ENCODE assay signal across 10 cellular contexts in the genomic region with DNA sequence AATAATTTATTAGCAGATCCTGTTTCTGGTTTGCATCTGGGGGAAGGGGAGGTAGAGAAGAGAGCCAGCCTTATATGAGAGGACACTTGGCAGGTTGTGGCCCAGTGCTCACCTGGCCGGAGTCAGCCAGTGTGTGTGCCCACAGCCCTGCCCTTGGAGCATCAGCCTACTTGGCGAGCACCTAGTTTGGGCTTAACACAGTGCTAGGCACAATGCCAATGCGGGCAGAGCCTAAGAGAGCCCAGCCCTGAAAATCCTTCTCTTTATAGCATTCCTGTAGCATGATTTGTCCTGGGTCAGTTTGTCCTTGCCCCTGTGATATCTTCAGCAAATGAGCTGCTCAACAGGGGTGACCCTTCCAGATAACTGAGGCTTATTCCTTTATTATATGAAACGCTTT.
DNase-seq lines count a peak whose midpoint lies in the region; ATAC-seq and TF ChIP-seq lines count a peak whose summit lies in the region.
"Had no signal": no experiment of that assay in that cellular context is flagged by ENCODE, and none has a peak within 500 bp of the region (broad histone marks: within the 10 kb centered on the region; RNA-seq: fewer than 3 reads in every experiment).

No MANE protein-coding gene starts in this region.

- peak overlapping the region; percentile 81 for H2BK120ac ChIP-seq in mesenchymal stem cell (ENCODE audit: low read depth, low read length)

- H3K27me3 ChIP-seq in mesenchymal stem cell (ENCODE audit: control insufficient read depth in 1 of 2, insufficient read depth in 1 of 2, low read length in 2 of 2) (no peaks in the 10 kb centered on the region), transverse colon (no peaks in the 10 kb centered on the region)
- H3K27me3 ChIP-seq: spleen had no signal

- no peak overlapping the region for H2BK5ac ChIP-seq in mesenchymal stem cell (ENCODE audit: low read depth, low read length, poor library complexity, severe bottlenecking)

- H4K8ac ChIP-seq in mesenchymal stem cell (ENCODE audit: low read length), result peak overlapping the region; percentile 96

- H3K27ac ChIP-seq in mesenchymal stem cell (ENCODE audit: low read length, poor library complexity, severe bottlenecking), result no peak overlapping the region
- H3K27ac ChIP-seq in transverse colon, result peak overlapping the region; percentile 43 to 87 (median 80)

- peak overlapping the region; percentile 55 for H3K9ac ChIP-seq in mesenchymal stem cell (ENCODE audit: low read length)

- peak overlapping the region; percentile 72 to 99 for H3K4ac ChIP-seq in mesenchymal stem cell (ENCODE audit: low read depth in 1 of 2, low read length in 2 of 2)

- no peak overlapping the region for H3K23ac ChIP-seq in mesenchymal stem cell (ENCODE audit: low read length in 2 of 2)

- intact Hi-C loops in transverse colon (cut with DNase I; ENCODE audit: low total_unique reads), result no loop called here

- no peak overlapping the region for H3K4me2 ChIP-seq in mesenchymal stem cell (ENCODE audit: low read length, poor library complexity, severe bottlenecking)

- H3K4me3 ChIP-seq in cardiac fibroblast (replicated peaks in 1 of 2; ENCODE audit: low read depth in 2 of 2, low read length in 2 of 2), result no peak overlapping the region
- peak overlapping the region in 1 of 2 experiments; percentile 34 for H3K4me3 ChIP-seq in mesenchymal stem cell (ENCODE audit: insufficient read depth in 1 of 2, low read depth in 1 of 2, low read length in 2 of 2)
- no peak overlapping the region for H3K4me3 ChIP-seq in transverse colon
- H3K4me3 ChIP-seq: spleen had no signal

- WGBS in mesenchymal stem cell, result 89% methylated on average over 4 of the region's 4 CpGs
- WGBS in transverse colon (ENCODE audit: low coverage in 1 of 2), 2 donors, result 78% methylated on average over 4 of the region's 4 CpGs; no CpG with 5 or more reads in 1 of the 2 donors

- peak overlapping the region; percentile 97 to 98 for H2BK12ac ChIP-seq in mesenchymal stem cell (ENCODE audit: low read length in 2 of 2)

- no peak overlapping the region for H2AFZ ChIP-seq in mesenchymal stem cell (ENCODE audit: low read depth, low read length)

- TF ChIP-seq EP300 in Ishikawa (IDR thresholded peaks at IDR 0.05; ENCODE audit: borderline replicate concordance) (no peak), transverse colon (IDR thresholded peaks at IDR 0.05; ENCODE audit: low read depth) (no peak)

- peak overlapping the region; percentile 99 for H4K91ac ChIP-seq in mesenchymal stem cell (ENCODE audit: low read length)

- H3K18ac ChIP-seq in mesenchymal stem cell (ENCODE audit: low read depth in 1 of 2, low read length in 2 of 2), result peak overlapping the region; percentile 9 to 93

- peak overlapping the region in 1 of 2 experiments; percentile 80 for H3K14ac ChIP-seq in mesenchymal stem cell (ENCODE audit: low read length in 2 of 2)

- TF ChIP-seq CTCF in cardiac fibroblast (IDR thresholded peaks at IDR 0.05; ENCODE audit: low read depth, low read length), result no peak
- no peak for TF ChIP-seq CTCF in transverse colon (IDR thresholded peaks at IDR 0.05)

- TF ChIP-seq POLR2A in transverse colon (IDR thresholded peaks at IDR 0.05), result no peak

- no peak for ATAC-seq in HG03521 (IDR thresholded peaks at IDR 0.05; ENCODE audit: unreplicated experiment)

- no peak for TF ChIP-seq RAD21 in Ishikawa (IDR thresholded peaks at IDR 0.05; ENCODE audit: low read depth)

- H3K36me3 ChIP-seq in mesenchymal stem cell (ENCODE audit: control insufficient read depth in 1 of 2, insufficient read depth in 2 of 2, low read depth in 1 of 2, low read length in 2 of 2) (no peaks in the 10 kb centered on the region), transverse colon (no peaks in the 10 kb centered on the region)
- H3K36me3 ChIP-seq: spleen had no signal

- DNase-seq in cardiac fibroblast (ENCODE audit: low read depth in 2 of 2) (peak; percentile 41 to 56), mesenchymal stem cell (peak; percentile 40), transverse colon (peak; percentile 22), NCI-H82 (lab: John Stamatoyannopoulos, UW) (no peak), OCI-M2 (lab: John Stamatoyannopoulos, UW; ENCODE audit: unreplicated experiment) (no peak)
- DNase-seq: activated naive CD4-positive, alpha-beta T cell treated with anti-CD3 and anti-CD28 coated beads for 36 hours; NCI-H1436; spleen had no signal

- H3K79me1 ChIP-seq in mesenchymal stem cell (replicated peaks; ENCODE audit: low read length, poor library complexity, severe bottlenecking), result peaks cover 17% of the 10 kb centered on the region

- peak overlapping the region; percentile 63 for H2BK15ac ChIP-seq in mesenchymal stem cell (ENCODE audit: low read depth, poor library complexity, severe bottlenecking)

- in situ Hi-C loops in transverse colon (cut with MboI; ENCODE audit: low pct_ligation_motif_present in 1 of 4, low pct_unique_long_range_greater_than_20kb in 1 of 4, low sequenced_read_pairs in 3 of 4), result no loop called here

- H3K4me1 ChIP-seq in mesenchymal stem cell (ENCODE audit: control insufficient read depth, insufficient read depth, low read depth, low read length) (peaks cover 11% of the 10 kb centered on the region), transverse colon (peaks cover 39 to 62% (median 48%) of the 10 kb centered on the region in 4 donors)

- H3K9me3 ChIP-seq in mesenchymal stem cell (ENCODE audit: control insufficient read depth, low read length) (no peaks in the 10 kb centered on the region), transverse colon (no peaks in the 10 kb centered on the region)
- H3K9me3 ChIP-seq: spleen had no signal

- peak overlapping the region; percentile 67 for H2AK5ac ChIP-seq in mesenchymal stem cell (ENCODE audit: low read length, severe bottlenecking)

TF ChIP-seq in Ishikawa, 13 proteins besides CTCF, POLR2A, EP300 and RAD21:
- TF ChIP-seq, protein P1, sequence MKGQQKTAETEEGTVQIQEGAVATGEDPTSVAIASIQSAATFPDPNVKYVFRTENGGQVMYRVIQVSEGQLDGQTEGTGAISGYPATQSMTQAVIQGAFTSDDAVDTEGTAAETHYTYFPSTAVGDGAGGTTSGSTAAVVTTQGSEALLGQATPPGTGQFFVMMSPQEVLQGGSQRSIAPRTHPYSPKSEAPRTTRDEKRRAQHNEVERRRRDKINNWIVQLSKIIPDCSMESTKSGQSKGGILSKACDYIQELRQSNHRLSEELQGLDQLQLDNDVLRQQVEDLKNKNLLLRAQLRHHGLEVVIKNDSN (IDR thresholded peaks at IDR 0.05), result no peak
- TF ChIP-seq NFIC (IDR thresholded peaks at IDR 0.05), result peak; percentile 48

Comparison
In these comparisons a context has a peak if more than half of its experiments do, and no peak if none do; other contexts are left out.
1. DNase-seq: peak in cardiac fibroblast (2 of 2), mesenchymal stem cell (single experiment) and transverse colon (single experiment); none in NCI-H82 (single experiment) and OCI-M2 (single experiment).